2 cellular contexts compared by ENCODE assay signal in genomic region chr4:63729519-63729918, GRCh38.
A peak's percentile ranks its signal among the peaks of the same experiment; 100 is the strongest.
TF ChIP-seq lines count a peak whose summit lies in the region.

No MANE protein-coding gene starts in this region.

TF ChIP-seq in GM23338, 12 proteins besides CTCF, POLR2A, EP300 and RAD21 (continued from another document):
- no peak for TF ChIP-seq ZNF462 (CRISPR knock-in tag; IDR thresholded peaks at IDR 0.05)
- no peak for TF ChIP-seq EZH2phosphoT487 (IDR thresholded peaks at IDR 0.05; ENCODE audit: unreplicated experiment)
- no peak for TF ChIP-seq EZH2 (IDR thresholded peaks at IDR 0.05; ENCODE audit: low read depth, unreplicated experiment)
- no peak for TF ChIP-seq POLR2AphosphoS5 (IDR thresholded peaks at IDR 0.05; ENCODE audit: low read depth)
- no peak for TF ChIP-seq NANOG (IDR thresholded peaks at IDR 0.05; ENCODE audit: borderline replicate concordance)
- TF ChIP-seq REST (IDR thresholded peaks at IDR 0.05; ENCODE audit: unreplicated experiment): no peak
- TF ChIP-seq ETS1 (IDR thresholded peaks at IDR 0.05): no peak
- no peak for TF ChIP-seq JUNB (IDR thresholded peaks at IDR 0.05; ENCODE audit: unreplicated experiment)
- no peak for TF ChIP-seq CREB1 (CRISPR knock-in tag; IDR thresholded peaks at IDR 0.05; ENCODE audit: low read depth)

TF ChIP-seq in K562, 482 proteins besides CTCF, POLR2A, EP300 and RAD21 (continued from another document):
- TF ChIP-seq PATZ1 (CRISPR knock-in tag; IDR thresholded peaks at IDR 0.05; ENCODE audit: borderline replicate concordance) (no peak), KHSRP (IDR thresholded peaks at IDR 0.05) (no peak), ZNF212 (CRISPR knock-in tag; IDR thresholded peaks at IDR 0.05) (no peak), ZNF316 (IDR thresholded peaks at IDR 0.05) (peak; percentile 66; the same call in 1 of the 2 replicates), ARID3A (IDR thresholded peaks at IDR 0.05; ENCODE audit: borderline replicate concordance, low read depth, low read length) (no peak), E2F6 (IDR thresholded peaks at IDR 0.05; ENCODE audit: borderline replicate concordance in 1 of 2, extremely low read depth in 1 of 2, insufficient read depth in 1 of 2, insufficient read length in 1 of 2, low read depth in 1 of 2, low read length in 1 of 2, poor library complexity in 1 of 2, severe bottlenecking in 1 of 2) (no peak), C11orf30 (IDR thresholded peaks at IDR 0.05; ENCODE audit: low read depth) (peak; percentile 29; the same call in 1 of the 2 replicates), BMI1 (IDR thresholded peaks at IDR 0.05; ENCODE audit: low read length) (no peak), ZNF41 (CRISPR knock-in tag; conservative IDR thresholded peaks at IDR 0.05) (no peak)
